ENCODE assay signal across 11 cellular contexts in the genomic region with DNA sequence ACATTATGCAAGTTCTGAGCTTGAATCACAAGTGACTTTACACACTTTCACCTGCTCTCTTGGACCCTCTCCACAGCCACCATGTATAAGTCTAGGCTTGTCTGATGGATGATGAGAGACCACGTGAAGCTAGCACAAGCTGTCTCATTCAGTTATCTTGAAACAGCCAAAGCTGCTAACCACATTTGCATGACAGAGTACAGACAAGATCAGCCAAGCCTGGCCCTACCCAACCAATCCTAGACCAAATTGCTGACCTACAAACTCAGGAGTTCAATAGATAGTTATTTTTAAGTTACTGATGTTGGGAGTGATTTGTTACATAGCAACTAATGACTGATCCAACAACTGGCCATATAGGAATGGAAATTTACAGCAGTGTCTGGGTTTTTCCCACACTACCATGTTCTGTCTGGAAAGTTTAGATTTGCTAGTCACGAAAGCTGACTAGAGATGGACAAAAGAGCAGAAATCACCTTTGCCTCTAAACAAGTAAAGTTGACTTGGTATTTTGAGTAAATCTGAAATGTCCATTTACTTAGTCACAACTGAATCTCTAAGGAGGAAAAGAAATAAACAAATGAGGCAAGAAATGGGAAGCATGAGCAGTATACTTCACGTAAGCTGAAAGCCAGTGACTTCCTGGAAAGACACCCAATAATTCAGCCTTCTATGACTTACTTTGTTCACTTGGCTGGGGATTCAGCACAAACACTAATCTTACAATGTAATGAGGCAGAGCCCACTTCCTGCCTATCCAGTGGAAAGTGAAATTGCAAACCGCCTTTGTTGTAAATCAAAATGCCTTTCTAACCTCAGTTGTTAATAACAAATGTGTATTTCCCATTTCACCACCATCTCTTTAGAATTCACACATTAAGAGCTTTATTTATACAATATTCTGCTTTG.
DNase-seq lines count a peak whose midpoint lies in the region; ATAC-seq and TF ChIP-seq lines count a peak whose summit lies in the region.
"Had no signal": no experiment of that assay in that cellular context is flagged by ENCODE, and none has a peak within 500 bp of the region (broad histone marks: within the 10 kb centered on the region; RNA-seq: fewer than 3 reads in every experiment).

No MANE protein-coding gene starts in this region.

- H3K4me3 ChIP-seq in GM23248 (no peak overlapping the region), right cardiac atrium (ENCODE audit: low read length) (no peak overlapping the region), H7 (ENCODE audit: insufficient read depth, low read depth, low read length) (no peak overlapping the region)
- H3K4me3 ChIP-seq: Peyer's patch had no signal

- intact Hi-C loops in right cardiac atrium (cut with DNase I): no loop called here
- intact Hi-C loops in CD14-positive monocyte (cut with micrococcal nuclease): no loop called here

- H3K27me3 Mint-ChIP-seq in nephron (ENCODE audit: low read depth) (no peaks in the 10 kb centered on the region), CD14-positive monocyte (ENCODE audit: low read depth in 3 of 3) (peaks cover 0 to 2% (median 2%) of the 10 kb centered on the region in 3 donors)

- no peak overlapping the region for H2AFZ ChIP-seq in GM23248

- H3K27ac Mint-ChIP-seq in nephron (peak overlapping the region; percentile 64 to 83 (median 80)), CD14-positive monocyte (peak overlapping the region in 1 of 7 donors; percentile 8)
- H3K27ac Mint-ChIP-seq: activated CD4-positive, alpha-beta memory T cell treated with anti-CD3 and anti-CD28 coated beads, Interleukin-2, amount 10 ng/mL, durations not matched to agents 7 days and 5 days; stimulated activated naive CD8-positive, alpha-beta T cell treated with anti-CD3 and anti-CD28 coated beads, Interleukin-15, Interleukin-2, amounts not matched to agents 100 ng/mL and 50 ng/mL, for 24 hours had no signal

- no peaks in the 10 kb centered on the region for H3F3A ChIP-seq in GM23248 (ENCODE audit: insufficient read depth)

- H4K20me1 ChIP-seq in GM23248 (ENCODE audit: insufficient read depth): no peaks in the 10 kb centered on the region

- H3K4me1 ChIP-seq in GM23248 (ENCODE audit: insufficient read depth) (no peaks in the 10 kb centered on the region), right cardiac atrium (ENCODE audit: control insufficient read depth, insufficient read depth, low read length) (no peaks in the 10 kb centered on the region)
- H3K4me1 ChIP-seq: Peyer's patch had no signal

- peak; percentile 1 for DNase-seq in GM23248
- DNase-seq in right cardiac atrium: no peak
- no peak for DNase-seq in CD14-positive monocyte (ENCODE audit: low spot score)
- no peak for DNase-seq in hypothalamus (lab: John Stamatoyannopoulos, UW)
- DNase-seq in H7: no peak
- DNase-seq: activated CD4-positive, alpha-beta memory T cell treated with anti-CD3 and anti-CD28 coated beads, Interleukin-2, amount 10 ng/mL, durations not matched to agents 7 days and 5 days; Peyer's patch had no signal

- H3K27ac ChIP-seq in GM23248: no peak overlapping the region
- no peak overlapping the region for H3K27ac ChIP-seq in right cardiac atrium (ENCODE audit: low read length)
- H3K27ac ChIP-seq: Peyer's patch had no signal

- H3K4me1 Mint-ChIP-seq in nephron (peaks cover 7% of the 10 kb centered on the region), CD14-positive monocyte (no peaks in the 10 kb centered on the region)
- H3K4me1 Mint-ChIP-seq: activated CD4-positive, alpha-beta memory T cell treated with anti-CD3 and anti-CD28 coated beads, Interleukin-2, amount 10 ng/mL, durations not matched to agents 7 days and 5 days had no signal

- no peak overlapping the region for H3K4me2 ChIP-seq in GM23248 (ENCODE audit: unreplicated experiment)

- no peak for TF ChIP-seq CTCF in nephron (IDR thresholded peaks at IDR 0.05; ENCODE audit: unreplicated experiment in 3 of 3)
- no peak for TF ChIP-seq CTCF in CD14-positive monocyte (IDR thresholded peaks at IDR 0.05)

- H3K4me3 Mint-ChIP-seq in nephron (no peak overlapping the region), CD14-positive monocyte (no peak overlapping the region)
- H3K4me3 Mint-ChIP-seq: activated CD4-positive, alpha-beta memory T cell treated with anti-CD3 and anti-CD28 coated beads, Interleukin-2, amount 10 ng/mL, durations not matched to agents 7 days and 5 days; stimulated activated naive CD8-positive, alpha-beta T cell treated with anti-CD3 and anti-CD28 coated beads, Interleukin-15, Interleukin-2, amounts not matched to agents 100 ng/mL and 50 ng/mL, for 24 hours had no signal

- no peaks in the 10 kb centered on the region for H3K9me2 ChIP-seq in GM23248 (ENCODE audit: insufficient read depth)

- in situ Hi-C loops in GM23248 (cut with MboI): no loop called here

- peak; percentile 91 for ATAC-seq in GM18907 (IDR thresholded peaks at IDR 0.05; ENCODE audit: unreplicated experiment)
- peak; percentile 86 for ATAC-seq in HG03469 (IDR thresholded peaks at IDR 0.05; ENCODE audit: unreplicated experiment)
- ATAC-seq in right cardiac atrium: no peak

- H3K36me3 Mint-ChIP-seq in nephron (ENCODE audit: low read depth) (no peaks in the 10 kb centered on the region), CD14-positive monocyte (no peaks in the 10 kb centered on the region)

- 6 to 9% methylated on average over 4 of the region's 4 CpGs for WGBS in GM23248 (ENCODE audit: low coverage in 1 of 2, low lambda C conversion rate in 2 of 2, missing lambda C conversion rate in 2 of 2), 2 experiments
- 53% methylated on average over 4 of the region's 4 CpGs for WGBS in right cardiac atrium

- no peaks in the 10 kb centered on the region for H3K79me2 ChIP-seq in GM23248 (ENCODE audit: insufficient read depth)

- no peak overlapping the region for H3K9ac ChIP-seq in GM23248

- H3K27me3 ChIP-seq in GM23248 (replicated peaks; ENCODE audit: insufficient read depth): no peaks in the 10 kb centered on the region
- no peaks in the 10 kb centered on the region for H3K27me3 ChIP-seq in right cardiac atrium (ENCODE audit: control insufficient read depth, insufficient read depth)
- no peaks in the 10 kb centered on the region for H3K27me3 ChIP-seq in H7 (ENCODE audit: control insufficient read depth, insufficient read depth, low read length)
- H3K27me3 ChIP-seq: Peyer's patch had no signal

- H3K9me3 ChIP-seq in GM23248 (ENCODE audit: low read depth) (no peaks in the 10 kb centered on the region), right cardiac atrium (ENCODE audit: control insufficient read depth, low read length) (no peaks in the 10 kb centered on the region)
- H3K9me3 ChIP-seq: Peyer's patch had no signal

- H3K36me3 ChIP-seq in GM23248 (ENCODE audit: low read depth) (no peaks in the 10 kb centered on the region), H7 (replicated peaks; ENCODE audit: control insufficient read depth, insufficient read depth, low read length) (no peaks in the 10 kb centered on the region)
- H3K36me3 ChIP-seq: Peyer's patch had no signal

- H3K9me3 Mint-ChIP-seq in nephron: peaks cover 6% of the 10 kb centered on the region
- H3K9me3 Mint-ChIP-seq in CD14-positive monocyte: peaks cover 0 to 17% (median 15%) of the 10 kb centered on the region in 7 donors

Comparison
In these comparisons a context has a peak if more than half of its experiments do, and no peak if none do; other contexts are left out.
1. ATAC-seq: peak in GM18907 (single experiment) and HG03469 (single experiment); none in right cardiac atrium (0 of 2).